Comparison of ENCODE assay signal across 9 cellular contexts in the genomic region with DNA sequence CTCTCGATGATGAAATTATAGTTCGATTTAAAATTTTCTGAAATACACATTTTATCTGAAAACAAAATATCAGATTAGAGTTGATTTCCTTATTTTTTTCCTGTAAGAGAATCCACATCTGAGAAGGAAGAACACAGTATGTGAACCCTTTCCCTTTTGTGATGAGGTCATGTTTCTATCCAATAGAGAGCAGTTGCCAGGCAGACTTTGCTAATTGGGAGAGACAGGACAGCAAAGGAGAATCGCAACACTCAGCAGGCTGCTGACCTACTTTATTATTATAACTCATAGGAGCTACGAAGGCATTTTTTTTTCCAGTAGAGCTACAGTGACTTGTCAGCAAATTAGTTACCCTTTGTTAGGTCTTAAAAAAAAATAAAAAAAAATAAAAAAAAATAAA.
DNase-seq lines count a peak whose midpoint lies in the region; ATAC-seq and TF ChIP-seq lines count a peak whose summit lies in the region.
"Had no signal": no experiment of that assay in that cellular context is flagged by ENCODE, and none has a peak within 500 bp of the region (broad histone marks: within the 10 kb centered on the region; RNA-seq: fewer than 3 reads in every experiment).

No MANE protein-coding gene starts in this region.

- no peak overlapping the region for H3K27ac Mint-ChIP-seq in activated CD8-positive, alpha-beta T cell treated with anti-CD3 and anti-CD28 coated beads, Interleukin-2, amount 10 ng/mL, durations not matched to agents 7 days and 5 days
- no peak overlapping the region for H3K27ac Mint-ChIP-seq in effector memory CD8-positive, alpha-beta T cell

- H3K4me3 Mint-ChIP-seq in activated CD8-positive, alpha-beta T cell treated with anti-CD3 and anti-CD28 coated beads, Interleukin-2, amount 10 ng/mL, durations not matched to agents 7 days and 5 days, result no peak overlapping the region
- no peak overlapping the region for H3K4me3 Mint-ChIP-seq in effector memory CD8-positive, alpha-beta T cell

- no peak overlapping the region for H3K4me3 ChIP-seq in BE2C (ENCODE audit: low read depth, low read length)
- no peak overlapping the region for H3K4me3 ChIP-seq in RWPE2 (ENCODE audit: severe bottlenecking)

- H3K4me1 ChIP-seq in BE2C (no peaks in the 10 kb centered on the region), RWPE2 (ENCODE audit: insufficient read depth, poor library complexity, severe bottlenecking) (no peaks in the 10 kb centered on the region)

- CTCF ChIA-PET in HEK293T (lab: Yijun Ruan, JAX), result no interaction called here
- CTCF ChIA-PET in activated CD8-positive, alpha-beta T cell treated with anti-CD3 and anti-CD28 coated beads, Interleukin-2, amount 10 ng/mL, durations not matched to agents 7 days and 5 days (lab: Charles Lee), result interaction anchor here (0.8 kb wide), 1 partner anchor 15 kb away, joined by 3 read pairs; no protein-coding TSS in a partner anchor

- H3K36me3 Mint-ChIP-seq in activated CD8-positive, alpha-beta T cell treated with anti-CD3 and anti-CD28 coated beads, Interleukin-2, amount 10 ng/mL, durations not matched to agents 7 days and 5 days (ENCODE audit: low read depth), result no peaks in the 10 kb centered on the region
- no peaks in the 10 kb centered on the region for H3K36me3 Mint-ChIP-seq in effector memory CD8-positive, alpha-beta T cell (ENCODE audit: insufficient read depth)

- H3K36me3 ChIP-seq in BE2C (no peaks in the 10 kb centered on the region), RWPE2 (ENCODE audit: low read depth) (no peaks in the 10 kb centered on the region)

- TF ChIP-seq CTCF in BE2C (IDR thresholded peaks at IDR 0.05; ENCODE audit: low read depth, low read length) (no peak), RWPE2 (IDR thresholded peaks at IDR 0.05; ENCODE audit: poor library complexity, severe bottlenecking) (no peak)

- H3K9me3 ChIP-seq in BE2C, result no peaks in the 10 kb centered on the region
- H3K9me3 ChIP-seq in RWPE2 (ENCODE audit: severe bottlenecking), result no peaks in the 10 kb centered on the region

- POLR2A ChIA-PET in HEK293T (lab: Yijun Ruan, JAX), result no interaction called here
- POLR2A ChIA-PET in activated CD8-positive, alpha-beta T cell treated with anti-CD3 and anti-CD28 coated beads, Interleukin-2, amount 10 ng/mL, durations not matched to agents 7 days and 5 days (lab: Charles Lee), result no interaction called here

- no peaks in the 10 kb centered on the region for H3K27me3 ChIP-seq in BE2C
- no peaks in the 10 kb centered on the region for H3K27me3 ChIP-seq in RWPE2 (ENCODE audit: insufficient read depth, poor library complexity, severe bottlenecking)

- no peaks in the 10 kb centered on the region for H3K27me3 Mint-ChIP-seq in activated CD8-positive, alpha-beta T cell treated with anti-CD3 and anti-CD28 coated beads, Interleukin-2, amount 10 ng/mL, durations not matched to agents 7 days and 5 days (ENCODE audit: low read depth)
- H3K27me3 Mint-ChIP-seq in effector memory CD8-positive, alpha-beta T cell, result no peaks in the 10 kb centered on the region

- peak; percentile 100 for ATAC-seq in RWPE2 (ENCODE audit: low read depth)
- no peak for ATAC-seq in activated CD8-positive, alpha-beta T cell treated with anti-CD3 and anti-CD28 coated beads, Interleukin-2, amount 10 ng/mL, durations not matched to agents 7 days and 5 days
- ATAC-seq in GM19397 (IDR thresholded peaks at IDR 0.05; ENCODE audit: unreplicated experiment), result no peak
- ATAC-seq in effector memory CD8-positive, alpha-beta T cell (replicated peaks), result no peak

- DNase-seq in BE2C (peak; percentile 64), HEK293T (ENCODE audit: extremely low spot score) (peak; percentile 2), RWPE2 (ENCODE audit: low spot score) (no peak), iPS-NIHi11 (ENCODE audit: low spot score) (peak; percentile 67)
- no peak for DNase-seq in effector CD4-positive, alpha-beta T cell
- DNase-seq in activated CD8-positive, alpha-beta T cell treated with anti-CD3 and anti-CD28 coated beads, Interleukin-2, amount 10 ng/mL, durations not matched to agents 7 days and 5 days, result no peak
- DNase-seq in effector memory CD8-positive, alpha-beta T cell, result no peak
- DNase-seq: stimulated activated naive CD4-positive, alpha-beta T cell treated with Interleukin-2 at 50 U/mL for 16 hours had no signal

- H3K4me1 Mint-ChIP-seq in activated CD8-positive, alpha-beta T cell treated with anti-CD3 and anti-CD28 coated beads, Interleukin-2, amount 10 ng/mL, durations not matched to agents 7 days and 5 days (ENCODE audit: low read depth), result no peaks in the 10 kb centered on the region
- H3K4me1 Mint-ChIP-seq in effector memory CD8-positive, alpha-beta T cell (ENCODE audit: low read depth in 2 of 2), result no peaks in the 10 kb centered on the region

- no peak overlapping the region for H3K27ac ChIP-seq in RWPE2 (ENCODE audit: poor library complexity, severe bottlenecking)

- peaks cover 28% of the 10 kb centered on the region for H3K9me3 Mint-ChIP-seq in activated CD8-positive, alpha-beta T cell treated with anti-CD3 and anti-CD28 coated beads, Interleukin-2, amount 10 ng/mL, durations not matched to agents 7 days and 5 days (ENCODE audit: insufficient read depth)
- H3K9me3 Mint-ChIP-seq in effector memory CD8-positive, alpha-beta T cell, result peaks cover 0 to 6% of the 10 kb centered on the region in 2 donors

TF ChIP-seq in HEK293T, 16 proteins besides CTCF, POLR2A, EP300 and RAD21:
- TF ChIP-seq FOXK2 (IDR thresholded peaks at IDR 0.05) (no peak), FOXA1 (IDR thresholded peaks at IDR 0.05) (no peak), SP1 (IDR thresholded peaks at IDR 0.05) (no peak), SUZ12 (IDR thresholded peaks at IDR 0.05) (no peak), CTBP1 (IDR thresholded peaks at IDR 0.05; ENCODE audit: borderline replicate concordance) (no peak), LEF1 (IDR thresholded peaks at IDR 0.05; ENCODE audit: borderline replicate concordance) (no peak), ELF4 (IDR thresholded peaks at IDR 0.05) (no peak), NFRKB (IDR thresholded peaks at IDR 0.05) (no peak), BHLHE40 (IDR thresholded peaks at IDR 0.05; ENCODE audit: borderline replicate concordance) (no peak)

Comparison
In these comparisons a context has a peak if more than half of its experiments do, and no peak if none do; other contexts are left out.
1. DNase-seq: peak in BE2C (single experiment), HEK293T (single experiment) and iPS-NIHi11 (single experiment); none in RWPE2 (single experiment), effector CD4-positive, alpha-beta T cell (single experiment), activated CD8-positive, alpha-beta T cell treated with anti-CD3 and anti-CD28 coated beads, Interleukin-2, amount 10 ng/mL, durations not matched to agents 7 days and 5 days (single experiment) and effector memory CD8-positive, alpha-beta T cell (0 of 3).